ENCODE assay signal across 9 cellular contexts in genomic region chrX:68443155-68443868, GRCh38. TPM values are rescaled to one million over a fixed set of nuclear protein-coding genes. Genes with fewer than 3 reads are reported as not detected.
DNase-seq lines count a peak whose midpoint lies in the region; ATAC-seq and TF ChIP-seq lines count a peak whose summit lies in the region.
"Had no signal": no experiment of that assay in that cellular context is flagged by ENCODE, and none has a peak within 500 bp of the region (broad histone marks: within the 10 kb centered on the region; RNA-seq: fewer than 3 reads in every experiment).

No MANE protein-coding gene starts in this region.

- no peak for TF ChIP-seq CTCF in CD4-positive, alpha-beta T cell (IDR thresholded peaks at IDR 0.05)

- peak; percentile 49 for ATAC-seq in GM21367 (IDR thresholded peaks at IDR 0.05; ENCODE audit: unreplicated experiment)
- ATAC-seq in CD4-positive, alpha-beta T cell (ENCODE audit: poor library complexity), result no peak
- ATAC-seq in HG03095 (IDR thresholded peaks at IDR 0.05; ENCODE audit: unreplicated experiment), result no peak

- H3K27me3 ChIP-seq in CD4-positive, alpha-beta memory T cell (ENCODE audit: insufficient read depth, low read length), result no peaks in the 10 kb centered on the region
- no peaks in the 10 kb centered on the region for H3K27me3 ChIP-seq in CD4-positive, alpha-beta T cell (ENCODE audit: control insufficient read depth, insufficient read depth, low read length)

- H3K4me3 ChIP-seq in CD4-positive, alpha-beta memory T cell (ENCODE audit: low read length in 2 of 2), result no peak overlapping the region
- H3K4me3 ChIP-seq: SK-N-MC had no signal

- no peaks in the 10 kb centered on the region for H3K9me3 Mint-ChIP-seq in CD4-positive, alpha-beta memory T cell
- H3K9me3 Mint-ChIP-seq in CD4-positive, alpha-beta T cell, result no peaks in the 10 kb centered on the region

- no peaks in the 10 kb centered on the region for H3K27me3 Mint-ChIP-seq in CD4-positive, alpha-beta memory T cell
- H3K27me3 Mint-ChIP-seq in CD4-positive, alpha-beta T cell, result peaks cover 4% of the 10 kb centered on the region

- H3K4me1 Mint-ChIP-seq in CD4-positive, alpha-beta memory T cell, result peaks cover 7 to 12% (median 11%) of the 10 kb centered on the region in 4 donors
- peaks cover 9% of the 10 kb centered on the region for H3K4me1 Mint-ChIP-seq in CD4-positive, alpha-beta T cell (ENCODE audit: low read depth)

- no peaks in the 10 kb centered on the region for H3K36me3 Mint-ChIP-seq in CD4-positive, alpha-beta memory T cell
- H3K36me3 Mint-ChIP-seq in CD4-positive, alpha-beta T cell (ENCODE audit: low read depth), result no peaks in the 10 kb centered on the region

- no peak overlapping the region for H3K27ac ChIP-seq in CD4-positive, alpha-beta memory T cell (ENCODE audit: low read depth, low read length)
- no peak overlapping the region for H3K27ac ChIP-seq in CD4-positive, alpha-beta T cell (ENCODE audit: low read depth, low read length)
- H3K27ac ChIP-seq: SK-N-MC had no signal

- H3K4me3 Mint-ChIP-seq in CD4-positive, alpha-beta memory T cell, result peak overlapping the region in 3 of 8 donors; percentile 3 to 22 (median 8)
- no peak overlapping the region for H3K4me3 Mint-ChIP-seq in CD4-positive, alpha-beta T cell

- H3K27ac Mint-ChIP-seq in CD4-positive, alpha-beta memory T cell, result no peak overlapping the region
- H3K27ac Mint-ChIP-seq in CD4-positive, alpha-beta T cell, result no peak overlapping the region

- CTCF ChIA-PET in CD4-positive, alpha-beta memory T cell (lab: Charles Lee; ENCODE audit: partially characterized antibody), result no interaction called here
- CTCF ChIA-PET in CD4-positive, alpha-beta T cell (lab: Charles Lee), result no interaction called here

- DNase-seq in CD4-positive, alpha-beta memory T cell, result peak in 4 of 5 donors; percentile 39 to 53 (median 40)
- peak; percentile 51 for DNase-seq in MV-4-11 (lab: John Stamatoyannopoulos, UW)
- DNase-seq in dermis blood vessel endothelial cell, result peak; percentile 83
- DNase-seq in CD4-positive, alpha-beta T cell, result no peak
- no peak for DNase-seq in T-helper 9 cell
- no peak for DNase-seq in NCI-H82 (lab: John Stamatoyannopoulos, UW)

- no peaks in the 10 kb centered on the region for H3K36me3 ChIP-seq in CD4-positive, alpha-beta memory T cell (ENCODE audit: insufficient read depth, low read length)

- intact Hi-C loops in CD4-positive, alpha-beta memory T cell (cut with micrococcal nuclease), result no loop called here
- intact Hi-C loops in CD4-positive, alpha-beta T cell (cut with DNase I, micrococcal nuclease), result no loop called here

- no peaks in the 10 kb centered on the region for H3K9me3 ChIP-seq in CD4-positive, alpha-beta memory T cell (ENCODE audit: control insufficient read depth in 1 of 2, low read length in 2 of 2)
- H3K9me3 ChIP-seq in CD4-positive, alpha-beta T cell (ENCODE audit: control insufficient read depth, low read length), result no peaks in the 10 kb centered on the region

- H3K4me1 ChIP-seq in CD4-positive, alpha-beta memory T cell (ENCODE audit: insufficient read depth, low read length), result peaks cover 15% of the 10 kb centered on the region

- POLR2A ChIA-PET in CD4-positive, alpha-beta memory T cell (lab: Charles Lee; ENCODE audit: partially characterized antibody), result interaction anchor here (1.0 kb wide), 1 partner anchor 10 kb away, joined by 4 read pairs; the partner anchor contains the start of gene OPHN1
- POLR2A ChIA-PET in CD4-positive, alpha-beta T cell (lab: Charles Lee), result no interaction called here

RNA-seq across cellular contexts. Expression of gene OPHN1, which starts 10.0 kb away (rescaled TPM):
- under 1 TPM; 0.23 to 0.44 TPM for total RNA-seq in CD4-positive, alpha-beta memory T cell
- under 1 TPM in 1 of 2 donors, not detected in 1; 0.03 TPM for polyA plus RNA-seq in CD4-positive, alpha-beta memory T cell
- total RNA-seq in dermis blood vessel endothelial cell, result 8.7 and 11.7 TPM in 2 replicates
- not detected for total RNA-seq in CD4-positive, alpha-beta T cell

RNA-seq across cellular contexts. Expression of gene YIPF6, which starts 55.5 kb away (rescaled TPM):
- total RNA-seq in CD4-positive, alpha-beta memory T cell, result 10 to 100 TPM; 17.1 to 18.9 TPM
- 10 to 100 TPM; 22.2 to 23.2 TPM for polyA plus RNA-seq in CD4-positive, alpha-beta memory T cell
- 21.1 and 30.1 TPM in 2 replicates for total RNA-seq in dermis blood vessel endothelial cell
- total RNA-seq in CD4-positive, alpha-beta T cell, result 1 to 10 TPM; 7.0 to 7.4 TPM

Comparison
In these comparisons a context has a peak if more than half of its experiments do, and no peak if none do; other contexts are left out.
1. DNase-seq: peak in CD4-positive, alpha-beta memory T cell (4 of 5), MV-4-11 (single experiment) and dermis blood vessel endothelial cell (single experiment); none in CD4-positive, alpha-beta T cell (0 of 10), T-helper 9 cell (single experiment) and NCI-H82 (single experiment).